ENCODE assay signal across 16 cellular contexts in the genomic region with DNA sequence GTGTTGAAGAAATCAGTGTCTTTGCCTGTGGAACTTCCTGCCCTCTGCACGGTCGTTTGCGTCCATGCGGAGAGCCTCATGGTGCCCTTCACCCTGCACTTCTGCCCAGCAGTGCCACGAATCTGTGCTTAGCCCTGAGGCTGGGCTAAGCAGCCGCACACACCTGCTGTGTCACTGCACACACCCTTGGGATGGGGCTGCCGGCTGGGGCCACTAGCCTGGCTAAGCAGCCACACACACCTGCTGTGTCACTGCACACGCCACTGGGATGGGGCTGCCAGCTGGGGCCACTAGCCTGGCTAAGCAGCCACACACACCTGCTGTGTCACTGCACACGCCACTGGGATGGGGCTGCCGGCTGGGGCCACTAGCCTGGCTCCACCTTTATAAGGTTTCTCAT.
DNase-seq lines count a peak whose midpoint lies in the region; ATAC-seq and TF ChIP-seq lines count a peak whose summit lies in the region.
"Had no signal": no experiment of that assay in that cellular context is flagged by ENCODE, and none has a peak within 500 bp of the region (broad histone marks: within the 10 kb centered on the region; RNA-seq: fewer than 3 reads in every experiment).

No MANE protein-coding gene starts in this region.

- H3K27me3 ChIP-seq in heart right ventricle (peaks cover 0 to 4% (median under 1%) of the 10 kb centered on the region in 7 donors), upper lobe of left lung (no peaks in the 10 kb centered on the region), neural progenitor cell (no peaks in the 10 kb centered on the region)
- H3K27me3 ChIP-seq: SJCRH30 had no signal

- no peak for TF ChIP-seq EP300 in upper lobe of left lung (IDR thresholded peaks at IDR 0.05)

- H3K4me3 Mint-ChIP-seq in neural progenitor cell = no peak overlapping the region
- H3K4me3 Mint-ChIP-seq: B cell; CD8-positive, alpha-beta T cell; GM23338 had no signal

- peaks cover 3% of the 10 kb centered on the region for H3F3A ChIP-seq in neural progenitor cell (ENCODE audit: low read depth)

- intact Hi-C loops in Right ventricle myocardium superior (cut with DNase I) (no loop called here), heart right ventricle (cut with DNase I) (no loop called here), left colon (cut with DNase I, micrococcal nuclease) (no loop called here)

- no peak overlapping the region for H3K4me3 ChIP-seq in heart right ventricle
- no peak overlapping the region for H3K4me3 ChIP-seq in upper lobe of left lung
- H3K4me3 ChIP-seq in neural progenitor cell = no peak overlapping the region
- H3K4me3 ChIP-seq: GM23338, PC-9, SJCRH30 had no signal

- H3K79me2 ChIP-seq in neural progenitor cell (ENCODE audit: low read depth) = no peaks in the 10 kb centered on the region

- no peak overlapping the region for H3K27ac ChIP-seq in heart right ventricle
- H3K27ac ChIP-seq in upper lobe of left lung = no peak overlapping the region
- H3K27ac ChIP-seq in neural progenitor cell = no peak overlapping the region
- H3K27ac ChIP-seq: PC-9, SJCRH30 had no signal

- no peaks in the 10 kb centered on the region for H4K20me1 ChIP-seq in neural progenitor cell (ENCODE audit: low read depth)

- H2AFZ ChIP-seq in neural progenitor cell (replicated peaks) = no peak overlapping the region
- H2AFZ ChIP-seq: GM23338, PC-9 had no signal

- H3K36me3 Mint-ChIP-seq in neural progenitor cell = no peaks in the 10 kb centered on the region
- H3K36me3 Mint-ChIP-seq: CD8-positive, alpha-beta T cell had no signal

- peak; percentile 27 for DNase-seq in Right ventricle myocardium superior
- DNase-seq in heart right ventricle = no peak
- peak; percentile 55 for DNase-seq in NCI-H69 (lab: John Stamatoyannopoulos, UW)
- peak in 1 of 2 donors; percentile 5 for DNase-seq in left colon
- peak; percentile 3 to 42 for DNase-seq in upper lobe of left lung
- no peak for DNase-seq in neural progenitor cell (ENCODE audit: low spot score)
- DNase-seq: KG1, NCI-H1092 treated with DMSO at 0.1 percent for 48 hours, NCI-H1694, PC-9, SJCRH30 had no signal

- no peak overlapping the region for H3K9ac ChIP-seq in neural progenitor cell

- H3K4me1 ChIP-seq in heart right ventricle (peaks cover 0 to 13% (median 0%) of the 10 kb centered on the region in 9 donors), upper lobe of left lung (no peaks in the 10 kb centered on the region), neural progenitor cell (no peaks in the 10 kb centered on the region)

- no peaks in the 10 kb centered on the region for H3K36me3 ChIP-seq in heart right ventricle
- no peaks in the 10 kb centered on the region for H3K36me3 ChIP-seq in upper lobe of left lung
- H3K36me3 ChIP-seq in neural progenitor cell = no peaks in the 10 kb centered on the region
- H3K36me3 ChIP-seq: SJCRH30 had no signal

- H3K4me2 ChIP-seq in neural progenitor cell = no peak overlapping the region
- H3K4me2 ChIP-seq: GM23338, PC-9 had no signal

- ATAC-seq in Right ventricle myocardium superior (ENCODE audit: poor library complexity) (no peak), heart right ventricle (no peak), left colon (peak; percentile 42), upper lobe of left lung (ENCODE audit: low FRiP score in 2 of 2) (no peak), HG03097 (IDR thresholded peaks at IDR 0.05; ENCODE audit: low FRiP score, unreplicated experiment) (no peak), HG03025 (IDR thresholded peaks at IDR 0.05; ENCODE audit: low FRiP score, unreplicated experiment) (no peak)
- ATAC-seq: CD8-positive, alpha-beta T cell; GM23338 had no signal

- H3K9me3 ChIP-seq in heart right ventricle (peaks cover 0 to 27% (median 17%) of the 10 kb centered on the region in 11 donors), upper lobe of left lung (peaks cover 6 to 13% (median 8%) of the 10 kb centered on the region in 4 donors), neural progenitor cell (ENCODE audit: low read depth) (peaks cover 9% of the 10 kb centered on the region)

- peaks cover 17% of the 10 kb centered on the region for H3K4me1 Mint-ChIP-seq in neural progenitor cell
- H3K4me1 Mint-ChIP-seq: B cell, GM23338 had no signal

- no peak overlapping the region for H3K27ac Mint-ChIP-seq in neural progenitor cell
- H3K27ac Mint-ChIP-seq: B cell; CD8-positive, alpha-beta T cell; GM23338 had no signal

- WGBS in heart right ventricle, 2 donors = 78 to 79% methylated on average over 10 of the region's 10 CpGs
- 77 to 79% methylated on average over 7 to 8 of the region's 10 CpGs for WGBS in upper lobe of left lung, 2 donors

- peaks cover 24% of the 10 kb centered on the region for H3K9me3 Mint-ChIP-seq in neural progenitor cell

- TF ChIP-seq CTCF in heart right ventricle (IDR thresholded peaks at IDR 0.05) (no peak), upper lobe of left lung (IDR thresholded peaks at IDR 0.05) (no peak), neural progenitor cell (IDR thresholded peaks at IDR 0.05) (no peak)

- peaks cover 6% of the 10 kb centered on the region for H3K27me3 Mint-ChIP-seq in neural progenitor cell (ENCODE audit: insufficient read depth, low read depth)

- no peak for TF ChIP-seq POLR2A in upper lobe of left lung (IDR thresholded peaks at IDR 0.05)

Comparison
In these comparisons a context has a peak if more than half of its experiments do, and no peak if none do; other contexts are left out.
1. DNase-seq: peak in Right ventricle myocardium superior (single experiment), NCI-H69 (single experiment) and upper lobe of left lung (2 of 2); none in heart right ventricle (0 of 2) and neural progenitor cell (single experiment).